In the genomic region with DNA sequence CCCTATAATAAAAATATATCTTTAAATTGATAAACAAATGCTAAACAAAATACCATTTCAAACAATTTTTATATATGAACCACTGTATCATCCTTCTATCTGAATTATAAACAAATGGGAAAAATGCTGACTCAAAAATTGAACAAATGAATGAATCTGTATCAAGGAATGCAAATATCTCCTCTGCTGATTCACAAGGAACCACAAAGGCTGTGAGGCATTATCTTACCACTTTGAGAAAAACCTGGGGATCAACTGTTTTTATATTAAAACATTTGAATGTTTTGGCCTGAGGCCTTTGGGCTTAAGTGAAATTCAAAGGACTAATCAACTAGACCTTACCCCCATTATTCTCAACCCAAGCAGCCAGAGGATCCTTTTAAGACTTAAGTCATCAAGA, we compare ENCODE assay signal across 19 cellular contexts.
DNase-seq lines count a peak whose midpoint lies in the region; ATAC-seq, FAIRE-seq and TF ChIP-seq lines count a peak whose summit lies in the region.
"Had no signal": no experiment of that assay in that cellular context is flagged by ENCODE, and none has a peak within 500 bp of the region (broad histone marks: within the 10 kb centered on the region; RNA-seq: fewer than 3 reads in every experiment).

No MANE protein-coding gene starts in this region.

- H3K9ac ChIP-seq in K562 (ENCODE audit: insufficient read depth in 1 of 2, low read depth in 2 of 2, low read length in 2 of 2) = no peak overlapping the region
- H3K9ac ChIP-seq: BLaER1 had no signal

- H3K4me2 ChIP-seq in K562 (ENCODE audit: insufficient read depth, low read length) = no peak overlapping the region
- H3K4me2 ChIP-seq: BLaER1 had no signal

- no peaks in the 10 kb centered on the region for H3K79me2 ChIP-seq in K562 (ENCODE audit: control insufficient read depth, insufficient read depth, low read length)

- H3K27ac ChIP-seq in K562 (ENCODE audit: extremely low read depth, low read depth, low read length) (no peak overlapping the region), ascending aorta (no peak overlapping the region)
- H3K27ac ChIP-seq: BLaER1, spleen, transverse colon had no signal

- in situ Hi-C loops in K562 (cut with MboI) = no loop called here

- no peak for ATAC-seq in K562
- ATAC-seq in GM19351 (IDR thresholded peaks at IDR 0.05; ENCODE audit: unreplicated experiment) = no peak
- ATAC-seq: activated CD8-positive, alpha-beta T cell treated with anti-CD3 and anti-CD28 coated beads, Interleukin-2, amount 10 ng/mL, durations not matched to agents 7 days and 5 days had no signal

- H3K27me3 ChIP-seq in K562 (ENCODE audit: control insufficient read depth in 2 of 2, insufficient read depth in 2 of 2, low read length in 2 of 2) (no peaks in the 10 kb centered on the region), ascending aorta (no peaks in the 10 kb centered on the region)
- H3K27me3 ChIP-seq: BLaER1, spleen, transverse colon had no signal

- no peaks in the 10 kb centered on the region for H3K9me1 ChIP-seq in K562 (ENCODE audit: control insufficient read depth, insufficient read depth, low read length)

- no peak for TF ChIP-seq RAD21 in K562 (CRISPR knock-in tag; conservative IDR thresholded peaks at IDR 0.05 in 1 of 2, IDR thresholded peaks at IDR 0.05 in 1 of 2)

- CTCF ChIA-PET in K562 (lab: Yijun Ruan, JAX; ENCODE audit: low intra/inter-chr PET ratio) = no interaction called here

- intact Hi-C loops in K562 (cut with micrococcal nuclease) = no loop called here
- intact Hi-C loops in ascending aorta (cut with DNase I) = no loop called here

- H3K4me1 ChIP-seq in K562 (replicated peaks in 1 of 2; ENCODE audit: control insufficient read depth in 2 of 2, insufficient read depth in 2 of 2, low read length in 2 of 2) (no peaks in the 10 kb centered on the region; a peak in 1 of 5 replicates), ascending aorta (no peaks in the 10 kb centered on the region)
- H3K4me1 ChIP-seq: BLaER1, spleen, transverse colon had no signal

- H3K4me3 ChIP-seq in K562 = no peak overlapping the region
- H3K4me3 ChIP-seq in ascending aorta = no peak overlapping the region
- H3K4me3 ChIP-seq: BLaER1, spleen, transverse colon had no signal

- H3K9me3 ChIP-seq in K562 (replicated peaks; ENCODE audit: control insufficient read depth, insufficient read depth, low read depth, low read length) = no peaks in the 10 kb centered on the region
- H3K9me3 ChIP-seq in ascending aorta = no peaks in the 10 kb centered on the region
- H3K9me3 ChIP-seq: BLaER1, spleen, transverse colon had no signal

- TF ChIP-seq CTCF in K562 (IDR thresholded peaks at IDR 0.05 in 2 of 3, conservative IDR thresholded peaks at IDR 0.05 in 1 of 3; ENCODE audit: insufficient read depth in 2 of 3, low read depth in 1 of 3, low read length in 3 of 3) (no peak), ascending aorta (IDR thresholded peaks at IDR 0.05) (no peak)

- H3K36me3 ChIP-seq in K562 (ENCODE audit: control insufficient read depth, insufficient read depth, low read length) (no peaks in the 10 kb centered on the region), ascending aorta (no peaks in the 10 kb centered on the region)
- H3K36me3 ChIP-seq: BLaER1, transverse colon had no signal

- POLR2A ChIA-PET in K562 (lab: Yijun Ruan, JAX) = no interaction called here

- FAIRE-seq in K562 (lab: Jason Lieb, UNC) (no peak), islet of Langerhans (lab: Jason Lieb, UNC) (peak; percentile 56)

- no TSS peak for BruUV-seq in K562 (replicated peaks; lab: Mats Ljungman, UMichigan)

- TF ChIP-seq EP300 in K562 (IDR thresholded peaks at IDR 0.05; ENCODE audit: low read length) = no peak

- H4K20me1 ChIP-seq in K562 (replicated peaks; ENCODE audit: control insufficient read depth, insufficient read depth, low read length) = no peaks in the 10 kb centered on the region
- H4K20me1 ChIP-seq: BLaER1 had no signal

- DNase-seq in EH (ENCODE audit: low read depth) = peak; percentile 31
- peak; percentile 75 for DNase-seq in M059J (ENCODE audit: low read depth)
- no peak for DNase-seq in K562 (ENCODE audit: extremely low read depth in 1 of 4, low spot score in 3 of 4)
- no peak for DNase-seq in NCI-H1694 (lab: John Stamatoyannopoulos, UW)
- no peak for DNase-seq in DMS79 treated with DMSO at 0.1 percent for 48 hours (lab: John Stamatoyannopoulos, UW)
- DNase-seq in ascending aorta (ENCODE audit: low spot score in 2 of 2) = no peak
- DNase-seq: activated CD8-positive, alpha-beta T cell treated with anti-CD3 and anti-CD28 coated beads, Interleukin-2, amount 10 ng/mL, durations not matched to agents 7 days and 5 days; activated effector memory CD4-positive, alpha-beta T cell treated with Interleukin-2 at 50 U/mL for 16 hours; DND-41; MM.1S; NCI-H1436 treated with DMSO at 0.1 percent for 48 hours; NCI-H510A; OCI-M1; SHP77; spleen; transverse colon had no signal

- TF ChIP-seq POLR2A in K562 (conservative IDR thresholded peaks at IDR 0.05) = no peak

- H2AFZ ChIP-seq in K562 (ENCODE audit: low read depth, low read length) = no peak overlapping the region

TF ChIP-seq in K562, 482 proteins besides CTCF, POLR2A, EP300 and RAD21:
- TF ChIP-seq ZNF316 (IDR thresholded peaks at IDR 0.05) = peak; percentile 39; the same call in 1 of the 2 replicates
- TF ChIP-seq HEY1 (CRISPR knock-in tag; IDR thresholded peaks at IDR 0.05; ENCODE audit: borderline replicate concordance) = no peak
- TF ChIP-seq, protein P1, sequence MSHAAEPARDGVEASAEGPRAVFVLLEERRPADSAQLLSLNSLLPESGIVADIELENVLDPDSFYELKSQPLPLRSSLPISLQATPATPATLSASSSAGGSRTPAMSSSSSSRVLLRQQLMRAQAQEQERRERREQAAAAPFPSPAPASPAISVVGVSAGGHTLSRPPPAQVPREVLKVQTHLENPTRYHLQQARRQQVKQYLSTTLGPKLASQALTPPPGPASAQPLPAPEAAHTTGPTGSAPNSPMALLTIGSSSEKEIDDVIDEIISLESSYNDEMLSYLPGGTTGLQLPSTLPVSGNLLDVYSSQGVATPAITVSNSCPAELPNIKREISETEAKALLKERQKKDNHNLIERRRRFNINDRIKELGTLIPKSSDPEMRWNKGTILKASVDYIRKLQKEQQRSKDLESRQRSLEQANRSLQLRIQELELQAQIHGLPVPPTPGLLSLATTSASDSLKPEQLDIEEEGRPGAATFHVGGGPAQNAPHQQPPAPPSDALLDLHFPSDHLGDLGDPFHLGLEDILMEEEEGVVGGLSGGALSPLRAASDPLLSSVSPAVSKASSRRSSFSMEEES (CRISPR knock-in tag; IDR thresholded peaks at IDR 0.05) = no peak

Comparison
In these comparisons a context has a peak if more than half of its experiments do, and no peak if none do; other contexts are left out.
1. DNase-seq: peak in EH (single experiment) and M059J (single experiment); none in K562 (0 of 4), NCI-H1694 (single experiment), DMS79 treated with DMSO at 0.1 percent for 48 hours (single experiment) and ascending aorta (0 of 2).